21 cellular contexts compared by ENCODE assay signal in genomic region chr9:86788456-86788855, GRCh38.
"Had no signal": no experiment of that assay in that cellular context is flagged by ENCODE, and none has a peak within 500 bp of the region (broad histone marks: within the 10 kb centered on the region; RNA-seq: fewer than 3 reads in every experiment).

No MANE protein-coding gene starts in this region.

- H3K27ac Mint-ChIP-seq: activated CD4-positive, alpha-beta memory T cell treated with anti-CD3 and anti-CD28 coated beads, Interleukin-2, amount 10 ng/mL, durations not matched to agents 7 days and 5 days; activated CD4-positive, alpha-beta T cell treated with anti-CD3 and anti-CD28 coated beads for 36 hours; activated CD8-positive, alpha-beta memory T cell treated with anti-CD3 and anti-CD28 coated beads, Interleukin-2, amount 10 ng/mL, durations not matched to agents 7 days and 5 days; activated naive CD8-positive, alpha-beta T cell treated with anti-CD3 and anti-CD28 coated beads, Interleukin-2, amount 10 ng/mL, durations not matched to agents 7 days and 5 days; activated T-helper 17 cell treated with anti-CD3 and anti-CD28 coated beads, Interleukin-2, amount 50 U/mL, for 72 hours; naive thymus-derived CD4-positive, alpha-beta T cell; stimulated activated memory B cell treated with anti-CD40 and anti-IgM and Interleukin-4, amounts not matched to agents 10 μg/mL and 1 μg/mL and 100 μg/mL, for 72 hours; WTC11 had no signal

- H3K9me3 ChIP-seq: breast epithelium, neutrophil, sigmoid colon, spleen, thoracic aorta had no signal

- H3K4me3 Mint-ChIP-seq: activated CD4-positive, alpha-beta memory T cell treated with anti-CD3 and anti-CD28 coated beads, Interleukin-2, amount 10 ng/mL, durations not matched to agents 7 days and 5 days; activated CD4-positive, alpha-beta T cell treated with anti-CD3 and anti-CD28 coated beads for 36 hours; activated CD8-positive, alpha-beta memory T cell treated with anti-CD3 and anti-CD28 coated beads, Interleukin-2, amount 10 ng/mL, durations not matched to agents 7 days and 5 days; activated naive CD8-positive, alpha-beta T cell treated with anti-CD3 and anti-CD28 coated beads, Interleukin-2, amount 10 ng/mL, durations not matched to agents 7 days and 5 days; activated T-helper 17 cell treated with anti-CD3 and anti-CD28 coated beads, Interleukin-2, amount 50 U/mL, for 72 hours; naive thymus-derived CD4-positive, alpha-beta T cell; stimulated activated memory B cell treated with anti-CD40 and anti-IgM and Interleukin-4, amounts not matched to agents 10 μg/mL and 1 μg/mL and 100 μg/mL, for 72 hours; WTC11 had no signal

- H3K4me3 ChIP-seq: breast epithelium, sigmoid colon, spleen, thoracic aorta had no signal

- H3K27ac ChIP-seq: breast epithelium, neutrophil, parathyroid adenoma, sigmoid colon, spleen, thoracic aorta had no signal

- H3K9ac ChIP-seq: parathyroid adenoma had no signal

- H3K4me1 Mint-ChIP-seq: activated CD4-positive, alpha-beta memory T cell treated with anti-CD3 and anti-CD28 coated beads, Interleukin-2, amount 10 ng/mL, durations not matched to agents 7 days and 5 days; activated CD4-positive, alpha-beta T cell treated with anti-CD3 and anti-CD28 coated beads for 36 hours; activated CD8-positive, alpha-beta memory T cell treated with anti-CD3 and anti-CD28 coated beads, Interleukin-2, amount 10 ng/mL, durations not matched to agents 7 days and 5 days; activated naive CD8-positive, alpha-beta T cell treated with anti-CD3 and anti-CD28 coated beads, Interleukin-2, amount 10 ng/mL, durations not matched to agents 7 days and 5 days; activated T-helper 17 cell treated with anti-CD3 and anti-CD28 coated beads, Interleukin-2, amount 50 U/mL, for 72 hours; stimulated activated memory B cell treated with anti-CD40 and anti-IgM and Interleukin-4, amounts not matched to agents 10 μg/mL and 1 μg/mL and 100 μg/mL, for 72 hours; WTC11 had no signal

- H3K36me3 Mint-ChIP-seq: activated CD8-positive, alpha-beta memory T cell treated with anti-CD3 and anti-CD28 coated beads, Interleukin-2, amount 10 ng/mL, durations not matched to agents 7 days and 5 days; activated naive CD8-positive, alpha-beta T cell treated with anti-CD3 and anti-CD28 coated beads, Interleukin-2, amount 10 ng/mL, durations not matched to agents 7 days and 5 days; naive thymus-derived CD4-positive, alpha-beta T cell; stimulated activated memory B cell treated with anti-CD40 and anti-IgM and Interleukin-4, amounts not matched to agents 10 μg/mL and 1 μg/mL and 100 μg/mL, for 72 hours; WTC11 had no signal

- H2AFZ ChIP-seq: parathyroid adenoma had no signal

- DNase-seq: activated CD4-positive, alpha-beta memory T cell treated with anti-CD3 and anti-CD28 coated beads, Interleukin-2, amount 10 ng/mL, durations not matched to agents 7 days and 5 days; activated CD4-positive, alpha-beta T cell treated with anti-CD3 and anti-CD28 coated beads for 36 hours; activated CD8-positive, alpha-beta memory T cell treated with anti-CD3 and anti-CD28 coated beads, Interleukin-2, amount 10 ng/mL, durations not matched to agents 7 days and 5 days; activated naive CD4-positive, alpha-beta T cell treated with Interleukin-2 at 50 U/mL for 16 hours; activated naive CD8-positive, alpha-beta T cell treated with anti-CD3 and anti-CD28 coated beads, Interleukin-2, amount 10 ng/mL, durations not matched to agents 7 days and 5 days; cerebellar nuclear complex; effector CD4-positive, alpha-beta T cell; foreskin fibroblast; mesendoderm; naive thymus-derived CD4-positive, alpha-beta T cell; sigmoid colon; spleen; stimulated activated CD4-positive, alpha-beta T cell treated with anti-CD3 and anti-CD28 coated beads, Interleukin-4, amount 100 ng/mL, for 4 hours had no signal

- H3K27me3 Mint-ChIP-seq: activated CD4-positive, alpha-beta memory T cell treated with anti-CD3 and anti-CD28 coated beads, Interleukin-2, amount 10 ng/mL, durations not matched to agents 7 days and 5 days; activated CD8-positive, alpha-beta memory T cell treated with anti-CD3 and anti-CD28 coated beads, Interleukin-2, amount 10 ng/mL, durations not matched to agents 7 days and 5 days; activated naive CD8-positive, alpha-beta T cell treated with anti-CD3 and anti-CD28 coated beads, Interleukin-2, amount 10 ng/mL, durations not matched to agents 7 days and 5 days; stimulated activated memory B cell treated with anti-CD40 and anti-IgM and Interleukin-4, amounts not matched to agents 10 μg/mL and 1 μg/mL and 100 μg/mL, for 72 hours had no signal

- H3K36me3 ChIP-seq: breast epithelium, neutrophil, sigmoid colon, spleen, thoracic aorta had no signal

- H3K4me1 ChIP-seq: breast epithelium, parathyroid adenoma, spleen had no signal

- ATAC-seq: activated CD4-positive, alpha-beta T cell treated with anti-CD3 and anti-CD28 coated beads for 36 hours; activated CD8-positive, alpha-beta memory T cell treated with anti-CD3 and anti-CD28 coated beads, Interleukin-2, amount 10 ng/mL, durations not matched to agents 7 days and 5 days; activated T-helper 17 cell treated with anti-CD3 and anti-CD28 coated beads, Interleukin-2, amount 50 U/mL, for 72 hours; esophagus mucosa; naive thymus-derived CD4-positive, alpha-beta T cell; stimulated activated memory B cell treated with anti-CD40 and anti-IgM and Interleukin-4, amounts not matched to agents 10 μg/mL and 1 μg/mL and 100 μg/mL, for 72 hours; WTC11 had no signal

- H3K9me3 Mint-ChIP-seq: activated CD4-positive, alpha-beta memory T cell treated with anti-CD3 and anti-CD28 coated beads, Interleukin-2, amount 10 ng/mL, durations not matched to agents 7 days and 5 days; activated naive CD8-positive, alpha-beta T cell treated with anti-CD3 and anti-CD28 coated beads, Interleukin-2, amount 10 ng/mL, durations not matched to agents 7 days and 5 days; activated T-helper 17 cell treated with anti-CD3 and anti-CD28 coated beads, Interleukin-2, amount 50 U/mL, for 72 hours; WTC11 had no signal

- H3K27me3 ChIP-seq: breast epithelium, neutrophil, sigmoid colon, spleen had no signal
